In the genomic region with DNA sequence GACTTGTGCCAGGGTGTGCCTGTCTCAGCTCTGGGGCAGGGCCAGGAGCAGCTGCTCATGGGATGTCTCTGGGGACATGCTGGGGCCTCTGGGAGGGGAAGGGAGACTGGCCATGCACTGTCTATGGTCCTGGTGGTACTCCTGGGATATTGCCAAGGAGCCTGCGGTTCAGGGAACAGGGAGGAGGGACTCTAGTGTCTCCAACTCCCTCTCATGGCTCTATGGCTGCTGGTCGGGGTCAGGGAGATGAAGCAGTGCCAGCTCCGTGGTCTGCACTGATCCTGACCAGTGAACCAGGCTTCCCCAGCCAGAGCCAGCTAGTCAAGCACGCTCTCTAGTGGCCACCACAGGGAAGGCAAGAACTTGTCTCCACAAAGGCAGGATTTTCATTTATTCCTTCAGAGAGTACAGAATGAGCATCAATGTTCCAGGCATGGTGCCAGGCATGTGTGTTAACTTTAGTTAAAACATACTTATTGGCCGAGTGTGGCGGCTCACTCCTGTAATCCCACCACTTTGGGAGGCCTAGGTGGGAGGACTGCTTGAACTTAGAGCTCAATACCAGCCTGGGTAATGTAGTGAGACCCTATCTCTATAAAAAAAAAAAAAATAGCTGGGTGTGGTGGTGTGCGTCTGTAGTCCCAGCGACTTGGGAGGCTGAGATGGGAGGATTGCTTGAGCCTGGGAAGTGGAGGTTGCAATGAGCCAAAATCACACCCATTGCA, we compare ENCODE assay signal across 1 cellular context.
TF ChIP-seq lines count a peak whose summit lies in the region.

No MANE protein-coding gene starts in this region.

TF ChIP-seq in HepG2, 621 proteins besides CTCF, POLR2A, EP300 and RAD21 (continued from another document and continues in another):
- TF ChIP-seq, protein P1, sequence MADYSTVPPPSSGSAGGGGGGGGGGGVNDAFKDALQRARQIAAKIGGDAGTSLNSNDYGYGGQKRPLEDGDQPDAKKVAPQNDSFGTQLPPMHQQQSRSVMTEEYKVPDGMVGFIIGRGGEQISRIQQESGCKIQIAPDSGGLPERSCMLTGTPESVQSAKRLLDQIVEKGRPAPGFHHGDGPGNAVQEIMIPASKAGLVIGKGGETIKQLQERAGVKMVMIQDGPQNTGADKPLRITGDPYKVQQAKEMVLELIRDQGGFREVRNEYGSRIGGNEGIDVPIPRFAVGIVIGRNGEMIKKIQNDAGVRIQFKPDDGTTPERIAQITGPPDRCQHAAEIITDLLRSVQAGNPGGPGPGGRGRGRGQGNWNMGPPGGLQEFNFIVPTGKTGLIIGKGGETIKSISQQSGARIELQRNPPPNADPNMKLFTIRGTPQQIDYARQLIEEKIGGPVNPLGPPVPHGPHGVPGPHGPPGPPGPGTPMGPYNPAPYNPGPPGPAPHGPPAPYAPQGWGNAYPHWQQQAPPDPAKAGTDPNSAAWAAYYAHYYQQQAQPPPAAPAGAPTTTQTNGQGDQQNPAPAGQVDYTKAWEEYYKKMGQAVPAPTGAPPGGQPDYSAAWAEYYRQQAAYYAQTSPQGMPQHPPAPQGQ (CRISPR knock-in tag; IDR thresholded peaks at IDR 0.05; ENCODE audit: borderline replicate concordance): no peak
- TF ChIP-seq, protein P2, sequence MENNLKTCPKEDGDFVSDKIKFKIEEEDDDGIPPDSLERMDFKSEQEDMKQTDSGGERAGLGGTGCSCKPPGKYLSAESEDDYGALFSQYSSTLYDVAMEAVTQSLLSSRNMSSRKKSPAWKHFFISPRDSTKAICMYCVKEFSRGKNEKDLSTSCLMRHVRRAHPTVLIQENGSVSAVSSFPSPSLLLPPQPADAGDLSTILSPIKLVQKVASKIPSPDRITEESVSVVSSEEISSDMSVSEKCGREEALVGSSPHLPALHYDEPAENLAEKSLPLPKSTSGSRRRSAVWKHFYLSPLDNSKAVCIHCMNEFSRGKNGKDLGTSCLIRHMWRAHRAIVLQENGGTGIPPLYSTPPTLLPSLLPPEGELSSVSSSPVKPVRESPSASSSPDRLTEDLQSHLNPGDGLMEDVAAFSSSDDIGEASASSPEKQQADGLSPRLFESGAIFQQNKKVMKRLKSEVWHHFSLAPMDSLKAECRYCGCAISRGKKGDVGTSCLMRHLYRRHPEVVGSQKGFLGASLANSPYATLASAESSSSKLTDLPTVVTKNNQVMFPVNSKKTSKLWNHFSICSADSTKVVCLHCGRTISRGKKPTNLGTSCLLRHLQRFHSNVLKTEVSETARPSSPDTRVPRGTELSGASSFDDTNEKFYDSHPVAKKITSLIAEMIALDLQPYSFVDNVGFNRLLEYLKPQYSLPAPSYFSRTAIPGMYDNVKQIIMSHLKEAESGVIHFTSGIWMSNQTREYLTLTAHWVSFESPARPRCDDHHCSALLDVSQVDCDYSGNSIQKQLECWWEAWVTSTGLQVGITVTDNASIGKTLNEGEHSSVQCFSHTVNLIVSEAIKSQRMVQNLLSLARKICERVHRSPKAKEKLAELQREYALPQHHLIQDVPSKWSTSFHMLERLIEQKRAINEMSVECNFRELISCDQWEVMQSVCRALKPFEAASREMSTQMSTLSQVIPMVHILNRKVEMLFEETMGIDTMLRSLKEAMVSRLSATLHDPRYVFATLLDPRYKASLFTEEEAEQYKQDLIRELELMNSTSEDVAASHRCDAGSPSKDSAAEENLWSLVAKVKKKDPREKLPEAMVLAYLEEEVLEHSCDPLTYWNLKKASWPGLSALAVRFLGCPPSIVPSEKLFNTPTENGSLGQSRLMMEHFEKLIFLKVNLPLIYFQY (CRISPR knock-in tag; IDR thresholded peaks at IDR 0.05; ENCODE audit: borderline replicate concordance): no peak
- peak; percentile 24; the same call in 1 of the 2 replicates for TF ChIP-seq GABPB1 (CRISPR knock-in tag; IDR thresholded peaks at IDR 0.05)
- TF ChIP-seq SALL1 (CRISPR knock-in tag; IDR thresholded peaks at IDR 0.05): peak; percentile 30; the same call in 1 of the 2 replicates
- TF ChIP-seq SP140L (CRISPR knock-in tag; IDR thresholded peaks at IDR 0.05; ENCODE audit: borderline replicate concordance): no peak
- TF ChIP-seq KDM2A (CRISPR knock-in tag; IDR thresholded peaks at IDR 0.05; ENCODE audit: borderline replicate concordance, low read depth): peak; percentile 66; the same call in 1 of the 2 replicates
- TF ChIP-seq ZNF331 (CRISPR knock-in tag; IDR thresholded peaks at IDR 0.05): peak; percentile 51; the same call in 1 of the 2 replicates
- TF ChIP-seq MAF1 (CRISPR knock-in tag; IDR thresholded peaks at IDR 0.05; ENCODE audit: borderline replicate concordance): no peak
- TF ChIP-seq PCBP1 (IDR thresholded peaks at IDR 0.05; ENCODE audit: borderline replicate concordance, low read depth, low read length): no peak
- no peak for TF ChIP-seq NR2C2 (CRISPR knock-in tag; IDR thresholded peaks at IDR 0.05; ENCODE audit: borderline replicate concordance)
- TF ChIP-seq TCF7 (IDR thresholded peaks at IDR 0.05; ENCODE audit: low read depth): no peak
- no peak for TF ChIP-seq ZZZ3 (CRISPR knock-in tag; IDR thresholded peaks at IDR 0.05; ENCODE audit: borderline replicate concordance)
- 0 out of 2 replicates have a peak, but pooled peaks have one; percentile 28 for TF ChIP-seq ZFX (CRISPR knock-in tag; IDR thresholded peaks at IDR 0.05; ENCODE audit: low read depth)
- TF ChIP-seq AGO2 (optimal IDR thresholded peaks at IDR 0.05; ENCODE audit: low read depth, low read length): no peak
- TF ChIP-seq, protein P3, sequence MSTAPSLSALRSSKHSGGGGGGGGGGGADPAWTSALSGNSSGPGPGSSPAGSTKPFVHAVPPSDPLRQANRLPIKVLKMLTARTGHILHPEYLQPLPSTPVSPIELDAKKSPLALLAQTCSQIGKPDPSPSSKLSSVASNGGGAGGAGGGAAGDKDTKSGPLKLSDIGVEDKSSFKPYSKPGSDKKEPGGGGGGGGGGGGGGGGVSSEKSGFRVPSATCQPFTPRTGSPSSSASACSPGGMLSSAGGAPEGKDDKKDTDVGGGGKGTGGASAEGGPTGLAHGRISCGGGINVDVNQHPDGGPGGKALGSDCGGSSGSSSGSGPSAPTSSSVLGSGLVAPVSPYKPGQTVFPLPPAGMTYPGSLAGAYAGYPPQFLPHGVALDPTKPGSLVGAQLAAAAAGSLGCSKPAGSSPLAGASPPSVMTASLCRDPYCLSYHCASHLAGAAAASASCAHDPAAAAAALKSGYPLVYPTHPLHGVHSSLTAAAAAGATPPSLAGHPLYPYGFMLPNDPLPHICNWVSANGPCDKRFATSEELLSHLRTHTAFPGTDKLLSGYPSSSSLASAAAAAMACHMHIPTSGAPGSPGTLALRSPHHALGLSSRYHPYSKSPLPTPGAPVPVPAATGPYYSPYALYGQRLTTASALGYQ (CRISPR knock-in tag; IDR thresholded peaks at IDR 0.05): no peak
- TF ChIP-seq, protein P4, sequence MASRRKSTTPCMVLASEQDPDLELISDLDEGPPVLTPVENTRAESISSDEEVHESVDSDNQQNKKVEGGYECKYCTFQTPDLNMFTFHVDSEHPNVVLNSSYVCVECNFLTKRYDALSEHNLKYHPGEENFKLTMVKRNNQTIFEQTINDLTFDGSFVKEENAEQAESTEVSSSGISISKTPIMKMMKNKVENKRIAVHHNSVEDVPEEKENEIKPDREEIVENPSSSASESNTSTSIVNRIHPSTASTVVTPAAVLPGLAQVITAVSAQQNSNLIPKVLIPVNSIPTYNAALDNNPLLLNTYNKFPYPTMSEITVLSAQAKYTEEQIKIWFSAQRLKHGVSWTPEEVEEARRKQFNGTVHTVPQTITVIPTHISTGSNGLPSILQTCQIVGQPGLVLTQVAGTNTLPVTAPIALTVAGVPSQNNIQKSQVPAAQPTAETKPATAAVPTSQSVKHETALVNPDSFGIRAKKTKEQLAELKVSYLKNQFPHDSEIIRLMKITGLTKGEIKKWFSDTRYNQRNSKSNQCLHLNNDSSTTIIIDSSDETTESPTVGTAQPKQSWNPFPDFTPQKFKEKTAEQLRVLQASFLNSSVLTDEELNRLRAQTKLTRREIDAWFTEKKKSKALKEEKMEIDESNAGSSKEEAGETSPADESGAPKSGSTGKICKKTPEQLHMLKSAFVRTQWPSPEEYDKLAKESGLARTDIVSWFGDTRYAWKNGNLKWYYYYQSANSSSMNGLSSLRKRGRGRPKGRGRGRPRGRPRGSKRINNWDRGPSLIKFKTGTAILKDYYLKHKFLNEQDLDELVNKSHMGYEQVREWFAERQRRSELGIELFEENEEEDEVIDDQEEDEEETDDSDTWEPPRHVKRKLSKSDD (CRISPR knock-in tag; IDR thresholded peaks at IDR 0.05; ENCODE audit: low read depth): no peak
- TF ChIP-seq, protein P5, sequence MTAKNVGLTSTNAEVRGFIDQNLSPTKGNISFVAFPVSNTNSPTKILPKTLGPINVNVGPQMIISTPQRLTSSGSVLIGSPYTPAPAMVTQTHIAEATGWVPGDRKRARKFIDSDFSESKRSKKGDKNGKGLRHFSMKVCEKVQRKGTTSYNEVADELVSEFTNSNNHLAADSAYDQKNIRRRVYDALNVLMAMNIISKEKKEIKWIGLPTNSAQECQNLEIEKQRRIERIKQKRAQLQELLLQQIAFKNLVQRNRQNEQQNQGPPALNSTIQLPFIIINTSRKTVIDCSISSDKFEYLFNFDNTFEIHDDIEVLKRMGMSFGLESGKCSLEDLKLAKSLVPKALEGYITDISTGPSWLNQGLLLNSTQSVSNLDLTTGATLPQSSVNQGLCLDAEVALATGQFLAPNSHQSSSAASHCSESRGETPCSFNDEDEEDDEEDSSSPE (CRISPR knock-in tag; IDR thresholded peaks at IDR 0.05): no peak
- no peak for TF ChIP-seq KLF6 (CRISPR knock-in tag; IDR thresholded peaks at IDR 0.05)
- no peak for TF ChIP-seq IRX3 (CRISPR knock-in tag; IDR thresholded peaks at IDR 0.05; ENCODE audit: borderline replicate concordance, low read depth)
- TF ChIP-seq ZNF761 (CRISPR knock-in tag; conservative IDR thresholded peaks at IDR 0.05): no peak
- TF ChIP-seq SMC3 (IDR thresholded peaks at IDR 0.05; ENCODE audit: low read length): peak; percentile 99
- no peak for TF ChIP-seq IRF2 (CRISPR knock-in tag; IDR thresholded peaks at IDR 0.05)
- TF ChIP-seq ZNF263 (CRISPR knock-in tag; IDR thresholded peaks at IDR 0.05): peak; percentile 40; the same call in 1 of the 2 replicates
- TF ChIP-seq, protein P6, sequence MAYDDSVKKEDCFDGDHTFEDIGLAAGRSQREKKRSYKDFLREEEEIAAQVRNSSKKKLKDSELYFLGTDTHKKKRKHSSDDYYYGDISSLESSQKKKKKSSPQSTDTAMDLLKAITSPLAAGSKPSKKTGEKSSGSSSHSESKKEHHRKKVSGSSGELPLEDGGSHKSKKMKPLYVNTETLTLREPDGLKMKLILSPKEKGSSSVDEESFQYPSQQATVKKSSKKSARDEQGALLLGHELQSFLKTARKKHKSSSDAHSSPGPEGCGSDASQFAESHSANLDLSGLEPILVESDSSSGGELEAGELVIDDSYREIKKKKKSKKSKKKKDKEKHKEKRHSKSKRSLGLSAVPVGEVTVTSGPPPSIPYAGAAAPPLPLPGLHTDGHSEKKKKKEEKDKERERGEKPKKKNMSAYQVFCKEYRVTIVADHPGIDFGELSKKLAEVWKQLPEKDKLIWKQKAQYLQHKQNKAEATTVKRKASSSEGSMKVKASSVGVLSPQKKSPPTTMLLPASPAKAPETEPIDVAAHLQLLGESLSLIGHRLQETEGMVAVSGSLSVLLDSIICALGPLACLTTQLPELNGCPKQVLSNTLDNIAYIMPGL (CRISPR knock-in tag; IDR thresholded peaks at IDR 0.05; ENCODE audit: borderline replicate concordance in 1 of 2, low read depth in 1 of 2): peak; percentile 55 to 56; a peak in 1 of 4 replicates
- no peak for TF ChIP-seq ZKSCAN1 (IDR thresholded peaks at IDR 0.05; ENCODE audit: low read length)
- TF ChIP-seq, protein P7, sequence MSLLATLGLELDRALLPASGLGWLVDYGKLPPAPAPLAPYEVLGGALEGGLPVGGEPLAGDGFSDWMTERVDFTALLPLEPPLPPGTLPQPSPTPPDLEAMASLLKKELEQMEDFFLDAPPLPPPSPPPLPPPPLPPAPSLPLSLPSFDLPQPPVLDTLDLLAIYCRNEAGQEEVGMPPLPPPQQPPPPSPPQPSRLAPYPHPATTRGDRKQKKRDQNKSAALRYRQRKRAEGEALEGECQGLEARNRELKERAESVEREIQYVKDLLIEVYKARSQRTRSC (CRISPR knock-in tag; IDR thresholded peaks at IDR 0.05; ENCODE audit: low read depth): no peak
- no peak for TF ChIP-seq KDM4B (CRISPR knock-in tag; IDR thresholded peaks at IDR 0.05)
- 0 out of 2 replicates have a peak, but pooled peaks have one; percentile 41 for TF ChIP-seq FOXC1 (CRISPR knock-in tag; IDR thresholded peaks at IDR 0.05; ENCODE audit: borderline replicate concordance)
- no peak for TF ChIP-seq GABPA (IDR thresholded peaks at IDR 0.05; ENCODE audit: low read depth, low read length)
- no peak for TF ChIP-seq GABPA (CRISPR knock-in tag; IDR thresholded peaks at IDR 0.05; ENCODE audit: low read depth)
- no peak for TF ChIP-seq KDM5B (CRISPR knock-in tag; IDR thresholded peaks at IDR 0.05; ENCODE audit: borderline replicate concordance)
- no peak for TF ChIP-seq ZNF354B (CRISPR knock-in tag; IDR thresholded peaks at IDR 0.05)
- TF ChIP-seq, protein P8, sequence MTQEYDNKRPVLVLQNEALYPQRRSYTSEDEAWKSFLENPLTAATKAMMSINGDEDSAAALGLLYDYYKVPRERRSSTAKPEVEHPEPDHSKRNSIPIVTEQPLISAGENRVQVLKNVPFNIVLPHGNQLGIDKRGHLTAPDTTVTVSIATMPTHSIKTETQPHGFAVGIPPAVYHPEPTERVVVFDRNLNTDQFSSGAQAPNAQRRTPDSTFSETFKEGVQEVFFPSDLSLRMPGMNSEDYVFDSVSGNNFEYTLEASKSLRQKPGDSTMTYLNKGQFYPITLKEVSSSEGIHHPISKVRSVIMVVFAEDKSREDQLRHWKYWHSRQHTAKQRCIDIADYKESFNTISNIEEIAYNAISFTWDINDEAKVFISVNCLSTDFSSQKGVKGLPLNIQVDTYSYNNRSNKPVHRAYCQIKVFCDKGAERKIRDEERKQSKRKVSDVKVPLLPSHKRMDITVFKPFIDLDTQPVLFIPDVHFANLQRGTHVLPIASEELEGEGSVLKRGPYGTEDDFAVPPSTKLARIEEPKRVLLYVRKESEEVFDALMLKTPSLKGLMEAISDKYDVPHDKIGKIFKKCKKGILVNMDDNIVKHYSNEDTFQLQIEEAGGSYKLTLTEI (CRISPR knock-in tag; conservative IDR thresholded peaks at IDR 0.05): no peak
- no peak for TF ChIP-seq ZNF256 (CRISPR knock-in tag; conservative IDR thresholded peaks at IDR 0.05)
- TF ChIP-seq, protein P9, sequence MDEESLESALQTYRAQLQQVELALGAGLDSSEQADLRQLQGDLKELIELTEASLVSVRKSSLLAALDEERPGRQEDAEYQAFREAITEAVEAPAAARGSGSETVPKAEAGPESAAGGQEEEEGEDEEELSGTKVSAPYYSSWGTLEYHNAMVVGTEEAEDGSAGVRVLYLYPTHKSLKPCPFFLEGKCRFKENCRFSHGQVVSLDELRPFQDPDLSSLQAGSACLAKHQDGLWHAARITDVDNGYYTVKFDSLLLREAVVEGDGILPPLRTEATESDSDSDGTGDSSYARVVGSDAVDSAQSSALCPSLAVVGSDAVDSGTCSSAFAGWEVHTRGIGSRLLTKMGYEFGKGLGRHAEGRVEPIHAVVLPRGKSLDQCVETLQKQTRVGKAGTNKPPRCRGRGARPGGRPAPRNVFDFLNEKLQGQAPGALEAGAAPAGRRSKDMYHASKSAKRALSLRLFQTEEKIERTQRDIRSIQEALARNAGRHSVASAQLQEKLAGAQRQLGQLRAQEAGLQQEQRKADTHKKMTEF (CRISPR knock-in tag; IDR thresholded peaks at IDR 0.05): peak; percentile 50; the same call in 1 of the 2 replicates
- TF ChIP-seq NCOR1 (IDR thresholded peaks at IDR 0.05; ENCODE audit: borderline replicate concordance, low read length): no peak
- no peak for TF ChIP-seq MBD4 (IDR thresholded peaks at IDR 0.05; ENCODE audit: borderline replicate concordance, low read length)
- no peak for TF ChIP-seq LCORL (IDR thresholded peaks at IDR 0.05)
- TF ChIP-seq LCORL (CRISPR knock-in tag; IDR thresholded peaks at IDR 0.05): 0 out of 2 replicates have a peak, but pooled peaks have one; percentile 41
